Comparison of ENCODE assay signal across 11 cellular contexts in genomic region chr3:183844606-183845005, GRCh38. TPM values are rescaled to one million over a fixed set of nuclear protein-coding genes. Genes with fewer than 3 reads are reported as not detected.
DNase-seq lines count a peak whose midpoint lies in the region; ATAC-seq and TF ChIP-seq lines count a peak whose summit lies in the region.
"Had no signal": no experiment of that assay in that cellular context is flagged by ENCODE, and none has a peak within 500 bp of the region (broad histone marks: within the 10 kb centered on the region; RNA-seq: fewer than 3 reads in every experiment).

No MANE protein-coding gene starts in this region.

- POLR2A ChIA-PET in naive thymus-derived CD8-positive, alpha-beta T cell (lab: Charles Lee): no interaction called here

- no peak for ATAC-seq in naive thymus-derived CD8-positive, alpha-beta T cell
- ATAC-seq in natural killer cell: no peak
- ATAC-seq: Right ventricle myocardium inferior had no signal

- no peak for TF ChIP-seq CTCF in brain microvascular endothelial cell (IDR thresholded peaks at IDR 0.05; ENCODE audit: low read depth, low read length, missing control alignments)
- TF ChIP-seq CTCF in BE2C (IDR thresholded peaks at IDR 0.05; ENCODE audit: low read depth, low read length): no peak
- TF ChIP-seq CTCF in natural killer cell (IDR thresholded peaks at IDR 0.05): no peak

- H3K9me3 ChIP-seq in mesenchymal stem cell (ENCODE audit: control insufficient read depth, low read length) (no peaks in the 10 kb centered on the region), BE2C (no peaks in the 10 kb centered on the region)

- in situ Hi-C loops in brain microvascular endothelial cell (cut with HindIII; ENCODE audit: low pct_ligation_motif_present, low sequenced_read_pairs): no loop called here

- H2BK12ac ChIP-seq in mesenchymal stem cell (ENCODE audit: low read length in 2 of 2): no peak overlapping the region

- no peak overlapping the region for H4K8ac ChIP-seq in mesenchymal stem cell (ENCODE audit: low read length)

- peaks cover 16% of the 10 kb centered on the region for H3K79me1 ChIP-seq in mesenchymal stem cell (replicated peaks; ENCODE audit: low read length, poor library complexity, severe bottlenecking)

- no peak overlapping the region for H3K18ac ChIP-seq in mesenchymal stem cell (ENCODE audit: low read depth in 1 of 2, low read length in 2 of 2)

- H3K9me3 Mint-ChIP-seq in naive thymus-derived CD8-positive, alpha-beta T cell: no peaks in the 10 kb centered on the region
- H3K9me3 Mint-ChIP-seq in natural killer cell: no peaks in the 10 kb centered on the region

- peaks cover 3 to 82% (median 6%) of the 10 kb centered on the region in 3 donors for H3K36me3 Mint-ChIP-seq in naive thymus-derived CD8-positive, alpha-beta T cell
- H3K36me3 Mint-ChIP-seq in natural killer cell: peaks cover 13% of the 10 kb centered on the region

- H3K27me3 ChIP-seq in brain microvascular endothelial cell (replicated peaks) (no peaks in the 10 kb centered on the region), mesenchymal stem cell (ENCODE audit: control insufficient read depth in 1 of 2, insufficient read depth in 1 of 2, low read length in 2 of 2) (no peaks in the 10 kb centered on the region), BE2C (no peaks in the 10 kb centered on the region)
- H3K27me3 ChIP-seq: dorsolateral prefrontal cortex had no signal

- H3K4me1 ChIP-seq in mesenchymal stem cell (ENCODE audit: control insufficient read depth, insufficient read depth, low read depth, low read length) (peaks cover 6% of the 10 kb centered on the region), BE2C (no peaks in the 10 kb centered on the region)

- no peak overlapping the region for H2BK15ac ChIP-seq in mesenchymal stem cell (ENCODE audit: low read depth, poor library complexity, severe bottlenecking)

- H3K9ac ChIP-seq in mesenchymal stem cell (ENCODE audit: low read length): peak overlapping the region; percentile 19

- intact Hi-C loops in natural killer cell (cut with micrococcal nuclease): no loop called here

- H3K4me2 ChIP-seq in mesenchymal stem cell (ENCODE audit: low read length, poor library complexity, severe bottlenecking): no peak overlapping the region

- H4K91ac ChIP-seq in mesenchymal stem cell (ENCODE audit: low read length): no peak overlapping the region

- H3K27ac ChIP-seq in brain microvascular endothelial cell (peak overlapping the region; percentile 7), mesenchymal stem cell (ENCODE audit: low read length, poor library complexity, severe bottlenecking) (peak overlapping the region; percentile 49)
- H3K27ac ChIP-seq: dorsolateral prefrontal cortex had no signal

- no peak overlapping the region for H3K4ac ChIP-seq in mesenchymal stem cell (ENCODE audit: low read depth in 1 of 2, low read length in 2 of 2)

- no peak overlapping the region for H3K4me3 Mint-ChIP-seq in naive thymus-derived CD8-positive, alpha-beta T cell
- no peak overlapping the region for H3K4me3 Mint-ChIP-seq in natural killer cell

- H2AFZ ChIP-seq in mesenchymal stem cell (ENCODE audit: low read depth, low read length): no peak overlapping the region

- peak overlapping the region in 1 of 10 donors; percentile 31 for H3K27ac Mint-ChIP-seq in naive thymus-derived CD8-positive, alpha-beta T cell
- no peak overlapping the region for H3K27ac Mint-ChIP-seq in natural killer cell

- H2AK5ac ChIP-seq in mesenchymal stem cell (ENCODE audit: low read length, severe bottlenecking): no peak overlapping the region

- no peak overlapping the region for H2BK5ac ChIP-seq in mesenchymal stem cell (ENCODE audit: low read depth, low read length, poor library complexity, severe bottlenecking)

- DNase-seq in AG20443 (ENCODE audit: low spot score): peak; percentile 27
- peak; percentile 84 for DNase-seq in HT1080 (ENCODE audit: low read depth)
- peak; percentile 36 for DNase-seq in brain microvascular endothelial cell
- DNase-seq in mesenchymal stem cell: peak; percentile 90
- DNase-seq in naive thymus-derived CD8-positive, alpha-beta T cell: no peak
- DNase-seq in BE2C: no peak
- no peak for DNase-seq in natural killer cell
- no peak for DNase-seq in NK-92 treated with Interleukin-12 subunit alpha and Interleukin-12 subunit beta, amount 100 ng/mL, for 24 hours (lab: John Stamatoyannopoulos, UW)
- DNase-seq: DMS79 treated with DMSO at 0.1 percent for 48 hours, dorsolateral prefrontal cortex had no signal

- H3K4me1 Mint-ChIP-seq in naive thymus-derived CD8-positive, alpha-beta T cell: no peaks in the 10 kb centered on the region
- no peaks in the 10 kb centered on the region for H3K4me1 Mint-ChIP-seq in natural killer cell

- H3K27me3 Mint-ChIP-seq in naive thymus-derived CD8-positive, alpha-beta T cell: no peaks in the 10 kb centered on the region
- H3K27me3 Mint-ChIP-seq in natural killer cell (ENCODE audit: low read depth in 2 of 2): no peaks in the 10 kb centered on the region

- no CpG with 5 or more reads among the region's 2 CpGs for WGBS in mesenchymal stem cell

- H3K36me3 ChIP-seq in brain microvascular endothelial cell (replicated peaks): peaks cover 28% of the 10 kb centered on the region
- peaks cover 25 to 72% of the 10 kb centered on the region in 2 experiments for H3K36me3 ChIP-seq in mesenchymal stem cell (ENCODE audit: control insufficient read depth in 1 of 2, insufficient read depth in 2 of 2, low read depth in 1 of 2, low read length in 2 of 2)
- H3K36me3 ChIP-seq in BE2C: peaks cover 66% of the 10 kb centered on the region

- no peak overlapping the region for H3K14ac ChIP-seq in mesenchymal stem cell (ENCODE audit: low read length in 2 of 2)

- H3K23ac ChIP-seq in mesenchymal stem cell (ENCODE audit: low read length in 2 of 2): no peak overlapping the region

- H3K4me3 ChIP-seq in brain microvascular endothelial cell (ENCODE audit: low read depth, low read length): no peak overlapping the region
- no peak overlapping the region for H3K4me3 ChIP-seq in mesenchymal stem cell (ENCODE audit: insufficient read depth in 1 of 2, low read depth in 1 of 2, low read length in 2 of 2)
- H3K4me3 ChIP-seq in BE2C (ENCODE audit: low read depth, low read length): no peak overlapping the region
- H3K4me3 ChIP-seq: dorsolateral prefrontal cortex had no signal

- H2BK120ac ChIP-seq in mesenchymal stem cell (ENCODE audit: low read depth, low read length): no peak overlapping the region

RNA-seq across cellular contexts. Expression of gene MAP6D1, which starts 19.2 kb away (rescaled TPM):
- 1.9 and 8.0 TPM in 2 replicates for total RNA-seq in HT1080 (2014; rRNA removed; shearing (Covaris generic))
- polyA plus RNA-seq in HT1080 (2015; cell fraction: cytosol; rRNA removed): 1.3 and 2.7 TPM in 2 replicates
- 1.5 and 1.9 TPM in 2 replicates for polyA plus RNA-seq in HT1080 (2015; cell fraction: nucleus; rRNA removed)
- 1.8 TPM for polyA plus RNA-seq in mesenchymal stem cell (2013, experiment 1 of 2)
- polyA plus RNA-seq in mesenchymal stem cell (2013, experiment 2 of 2): 1.7 TPM
- 1 to 10 TPM; 1.0 to 4.9 TPM for total RNA-seq in naive thymus-derived CD8-positive, alpha-beta T cell
- 1 to 10 TPM in 2 of 3 donors, under 1 TPM in 1; 0.58 to 2.9 (median 1.0) TPM for polyA plus RNA-seq in naive thymus-derived CD8-positive, alpha-beta T cell
- 1.9 TPM for polyA plus RNA-seq in BE2C (2012; ENCODE audit: insufficient read depth, insufficient read length, low read depth)
- 1 to 10 TPM in 1 of 3 donors, under 1 TPM in 1, not detected in 1; 0.70 to 2.4 TPM for total RNA-seq in natural killer cell

RNA-seq across cellular contexts. Expression of gene PARL, which starts 40.1 kb away (rescaled TPM):
- total RNA-seq in HT1080 (2014; rRNA removed; shearing (Covaris generic)): 102 and 114 TPM in 2 replicates
- 107 and 111 TPM in 2 replicates for polyA plus RNA-seq in HT1080 (2015; cell fraction: cytosol; rRNA removed)
- 51.9 and 60.3 TPM in 2 replicates for polyA plus RNA-seq in HT1080 (2015; cell fraction: nucleus; rRNA removed)
- polyA plus RNA-seq in mesenchymal stem cell (2013, experiment 1 of 2): 60.6 TPM
- polyA plus RNA-seq in mesenchymal stem cell (2013, experiment 2 of 2): 62.2 TPM
- total RNA-seq in naive thymus-derived CD8-positive, alpha-beta T cell: 10 to 100 TPM; 45.3 to 49.0 TPM
- polyA plus RNA-seq in naive thymus-derived CD8-positive, alpha-beta T cell: 100 to 1,000 TPM; 108 to 155 (median 129) TPM
- 106 TPM for polyA plus RNA-seq in BE2C (2012; ENCODE audit: insufficient read depth, insufficient read length, low read depth)
- total RNA-seq in natural killer cell: 10 to 100 TPM; 35.1 to 47.1 (median 37.7) TPM

Comparison
In these comparisons a context has a peak if more than half of its experiments do, and no peak if none do; other contexts are left out.
1. DNase-seq: peak in AG20443 (single experiment), HT1080 (single experiment), brain microvascular endothelial cell (single experiment) and mesenchymal stem cell (single experiment); none in naive thymus-derived CD8-positive, alpha-beta T cell (0 of 10), BE2C (single experiment), natural killer cell (single experiment) and NK-92 treated with Interleukin-12 subunit alpha and Interleukin-12 subunit beta, amount 100 ng/mL, for 24 hours (single experiment).